ENCODE assay signal across 9 cellular contexts in genomic region chr10:102241444-102242117, GRCh38. TPM values are rescaled to one million over a fixed set of nuclear protein-coding genes. Genes with fewer than 3 reads are reported as not detected.
DNase-seq lines count a peak whose midpoint lies in the region; ATAC-seq lines count a peak whose summit lies in the region.
"Had no signal": no experiment of that assay in that cellular context is flagged by ENCODE, and none has a peak within 500 bp of the region (broad histone marks: within the 10 kb centered on the region; RNA-seq: fewer than 3 reads in every experiment).

Gene PITX3 (minus strand): TSS chr10:102241512. CDS start chr10:102232080, 9,432 bp downstream.

- peaks cover 30% of the 10 kb centered on the region for H3K4me1 ChIP-seq in effector memory CD4-positive, alpha-beta T cell (ENCODE audit: control insufficient read depth, insufficient read depth, low read length, poor library complexity, severe bottlenecking)
- H3K4me1 ChIP-seq in mesenchymal stem cell (ENCODE audit: control insufficient read depth, insufficient read depth, low read depth, low read length): peaks cover 17% of the 10 kb centered on the region

- H2BK5ac ChIP-seq in mesenchymal stem cell (ENCODE audit: low read depth, low read length, poor library complexity, severe bottlenecking): peak within 1 kb of the TSS; percentile 35

- peak; percentile 33 for ATAC-seq in HG02973 (IDR thresholded peaks at IDR 0.05; ENCODE audit: unreplicated experiment)

- peak within 1 kb of the TSS; percentile 73 for H2AFZ ChIP-seq in mesenchymal stem cell (ENCODE audit: low read depth, low read length)

- peaks cover 5% of the 10 kb centered on the region for H3K79me1 ChIP-seq in mesenchymal stem cell (replicated peaks; ENCODE audit: low read length, poor library complexity, severe bottlenecking)

- no peak within 1 kb of the TSS for H3K14ac ChIP-seq in mesenchymal stem cell (ENCODE audit: low read length in 2 of 2)

- H3K4me2 ChIP-seq in mesenchymal stem cell (ENCODE audit: low read length, poor library complexity, severe bottlenecking): peak within 1 kb of the TSS; percentile 93

- peak within 1 kb of the TSS; percentile 44 for H3K4me3 ChIP-seq in effector memory CD4-positive, alpha-beta T cell (ENCODE audit: insufficient read depth, low read depth, low read length, poor library complexity, severe bottlenecking)
- H3K4me3 ChIP-seq in mesenchymal stem cell (ENCODE audit: insufficient read depth in 1 of 2, low read depth in 1 of 2, low read length in 2 of 2): peak within 1 kb of the TSS; percentile 67 to 88

- WGBS in mesenchymal stem cell: under 1% methylated on average over 57 of the region's 57 CpGs

- peak within 1 kb of the TSS in 1 of 2 experiments; percentile 64 for H3K18ac ChIP-seq in mesenchymal stem cell (ENCODE audit: low read depth in 1 of 2, low read length in 2 of 2)

- peak within 1 kb of the TSS; percentile 33 for H4K8ac ChIP-seq in mesenchymal stem cell (ENCODE audit: low read length)

- no peak within 1 kb of the TSS for H2BK120ac ChIP-seq in mesenchymal stem cell (ENCODE audit: low read depth, low read length)

- no peaks in the 10 kb centered on the region for H3K9me3 ChIP-seq in effector memory CD4-positive, alpha-beta T cell (ENCODE audit: control insufficient read depth, low read length)
- H3K9me3 ChIP-seq in mesenchymal stem cell (ENCODE audit: control insufficient read depth, low read length): no peaks in the 10 kb centered on the region

- peak; percentile 64 to 76 for DNase-seq in NCI-H2081 (lab: John Stamatoyannopoulos, UW)
- no peak for DNase-seq in NCI-H2081 treated with DMSO at 0.1 percent for 48 hours (lab: John Stamatoyannopoulos, UW)
- peak; percentile 38 for DNase-seq in NCI-H510A treated with DMSO at 0.1 percent for 48 hours (lab: John Stamatoyannopoulos, UW)
- peak; percentile 75 to 78 for DNase-seq in activated CD8-positive, alpha-beta memory T cell treated with anti-CD3 and anti-CD28 coated beads for 4 hours (ENCODE audit: low read depth in 2 of 2)
- peak; percentile 85 to 88 (median 88) for DNase-seq in effector memory CD4-positive, alpha-beta T cell
- peak; percentile 94 for DNase-seq in mesenchymal stem cell
- DNase-seq in stimulated activated CD4-positive, alpha-beta T cell treated with anti-CD3 and anti-CD28 coated beads, TNF-alpha, amount 100 ng/mL, for 4 hours (ENCODE audit: low read depth in 3 of 3): peak; percentile 74 to 78 (median 76)
- DNase-seq: DND-41 had no signal

- H2BK15ac ChIP-seq in mesenchymal stem cell (ENCODE audit: low read depth, poor library complexity, severe bottlenecking): peak within 1 kb of the TSS; percentile 23

- peak within 1 kb of the TSS in 1 of 2 experiments; percentile 57 for H2BK12ac ChIP-seq in mesenchymal stem cell (ENCODE audit: low read length in 2 of 2)

- peaks cover 15% of the 10 kb centered on the region for H3K27me3 ChIP-seq in effector memory CD4-positive, alpha-beta T cell (replicated peaks; ENCODE audit: control insufficient read depth, insufficient read depth, low read length, poor library complexity, severe bottlenecking)
- H3K27me3 ChIP-seq in mesenchymal stem cell (ENCODE audit: control insufficient read depth in 1 of 2, insufficient read depth in 1 of 2, low read length in 2 of 2): peaks cover 22 to 29% of the 10 kb centered on the region in 2 experiments

- no peak within 1 kb of the TSS for H2AK5ac ChIP-seq in mesenchymal stem cell (ENCODE audit: low read length, severe bottlenecking)

- H4K91ac ChIP-seq in mesenchymal stem cell (ENCODE audit: low read length): no peak within 1 kb of the TSS

- H3K9ac ChIP-seq in mesenchymal stem cell (ENCODE audit: low read length): peak within 1 kb of the TSS; percentile 59

- no peaks in the 10 kb centered on the region for H3K36me3 ChIP-seq in effector memory CD4-positive, alpha-beta T cell (ENCODE audit: control insufficient read depth, insufficient read depth, low read length)
- H3K36me3 ChIP-seq in mesenchymal stem cell (ENCODE audit: control insufficient read depth in 1 of 2, insufficient read depth in 2 of 2, low read depth in 1 of 2, low read length in 2 of 2): no peaks in the 10 kb centered on the region

- no peak within 1 kb of the TSS for H3K27ac ChIP-seq in effector memory CD4-positive, alpha-beta T cell (ENCODE audit: insufficient read depth, low read length, poor library complexity, severe bottlenecking)
- H3K27ac ChIP-seq in mesenchymal stem cell (ENCODE audit: low read length, poor library complexity, severe bottlenecking): no peak within 1 kb of the TSS

- H3K23ac ChIP-seq in mesenchymal stem cell (ENCODE audit: low read length in 2 of 2): peak within 1 kb of the TSS in 1 of 2 experiments; percentile 14

- no peak within 1 kb of the TSS for H3K4ac ChIP-seq in mesenchymal stem cell (ENCODE audit: low read depth in 1 of 2, low read length in 2 of 2)

RNA-seq across cellular contexts. Expression of gene PITX3, which starts in this region (rescaled TPM):
- polyA plus RNA-seq in mesenchymal stem cell (2013, experiment 1 of 2): 0.04 TPM
- 0.04 TPM for polyA plus RNA-seq in mesenchymal stem cell (2013, experiment 2 of 2)
